ENCODE assay signal across 13 cellular contexts in the genomic region with DNA sequence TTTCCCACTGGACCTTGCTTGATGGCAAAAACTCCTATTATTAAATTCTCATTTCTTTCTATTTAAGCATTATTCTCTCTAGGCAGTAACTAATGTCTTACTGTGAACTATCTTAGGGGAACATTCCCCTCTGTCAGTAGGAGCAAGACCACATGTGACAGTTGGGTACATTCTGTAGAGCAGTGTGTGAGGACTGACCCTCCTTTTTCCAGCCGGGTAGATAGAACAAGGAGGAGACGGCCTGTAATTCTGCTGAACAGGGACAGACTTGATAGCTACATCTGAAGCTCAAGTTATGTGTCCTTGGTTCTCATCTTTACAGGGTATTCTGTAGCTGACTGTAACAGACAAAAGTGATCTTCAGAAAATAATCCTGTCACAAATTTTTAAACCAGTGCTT. TPM values are rescaled to one million over a fixed set of nuclear protein-coding genes. Genes with fewer than 3 reads are reported as not detected.
DNase-seq lines count a peak whose midpoint lies in the region; ATAC-seq, FAIRE-seq and TF ChIP-seq lines count a peak whose summit lies in the region.
"Had no signal": no experiment of that assay in that cellular context is flagged by ENCODE, and none has a peak within 500 bp of the region (broad histone marks: within the 10 kb centered on the region; RNA-seq: fewer than 3 reads in every experiment).

No MANE protein-coding gene starts in this region.

- intact Hi-C loops in K562 (cut with micrococcal nuclease), result no loop called here

- peak overlapping the region; percentile 91 for H2AFZ ChIP-seq in K562 (ENCODE audit: low read depth, low read length)
- H2AFZ ChIP-seq in smooth muscle cell (ENCODE audit: low read depth), result no peak overlapping the region
- H2AFZ ChIP-seq: GM23248 had no signal

- no peak for TF ChIP-seq RAD21 in K562 (CRISPR knock-in tag; conservative IDR thresholded peaks at IDR 0.05 in 1 of 2, IDR thresholded peaks at IDR 0.05 in 1 of 2)
- TF ChIP-seq RAD21 in liver (IDR thresholded peaks at IDR 0.05), result no peak

- BruUV-seq in K562 (replicated peaks; lab: Mats Ljungman, UMichigan), result no TSS peak

- H3K27me3 ChIP-seq in K562 (ENCODE audit: control insufficient read depth in 2 of 2, insufficient read depth in 2 of 2, low read length in 2 of 2) (no peaks in the 10 kb centered on the region), liver (ENCODE audit: control insufficient read depth in 4 of 4, insufficient read depth in 4 of 4, low read length in 3 of 4) (no peaks in the 10 kb centered on the region), smooth muscle cell (ENCODE audit: low read depth) (no peaks in the 10 kb centered on the region)

- H3K9me3 ChIP-seq in HEK293 (ENCODE audit: control insufficient read depth, insufficient read depth, low read depth, low read length) (no peaks in the 10 kb centered on the region), K562 (replicated peaks; ENCODE audit: control insufficient read depth, insufficient read depth, low read depth, low read length) (no peaks in the 10 kb centered on the region), liver (ENCODE audit: control insufficient read depth in 4 of 4, low read length in 3 of 4) (no peaks in the 10 kb centered on the region), smooth muscle cell (replicated peaks; ENCODE audit: low read depth) (no peaks in the 10 kb centered on the region)

- no peak for TF ChIP-seq EP300 in K562 (IDR thresholded peaks at IDR 0.05; ENCODE audit: low read length)

- H3K27ac ChIP-seq in HEK293 (ENCODE audit: extremely low read depth, low read depth, low read length), result peak overlapping the region; percentile 62; the same call in 1 of the 2 replicates
- H3K27ac ChIP-seq in K562 (ENCODE audit: extremely low read depth, low read depth, low read length), result peak overlapping the region; percentile 54; the same call in 2 of the 3 replicates
- H3K27ac ChIP-seq in liver (ENCODE audit: low read depth in 1 of 2, low read length in 2 of 2), result peak overlapping the region; percentile 46 to 47
- peak overlapping the region; percentile 96 for H3K27ac ChIP-seq in smooth muscle cell (ENCODE audit: low read depth)

- H3K79me2 ChIP-seq in K562 (ENCODE audit: control insufficient read depth, insufficient read depth, low read length) (peaks cover 11% of the 10 kb centered on the region; the same call in 1 of the 3 replicates), smooth muscle cell (ENCODE audit: low read depth) (peaks cover 1% of the 10 kb centered on the region)

- H3K9ac ChIP-seq in K562 (ENCODE audit: insufficient read depth in 1 of 2, low read depth in 2 of 2, low read length in 2 of 2) (peak overlapping the region in 1 of 2 experiments; percentile 42; a peak in 2 of 4 replicates), liver (ENCODE audit: low read depth in 1 of 2, low read length in 2 of 2) (no peak overlapping the region), smooth muscle cell (ENCODE audit: low read depth) (no peak overlapping the region)

- 18% methylated on average over 2 of the region's 2 CpGs for WGBS in K562 (ENCODE audit: insufficient coverage, low coverage, missing lambda C conversion rate)
- 69% methylated on average over 2 of the region's 2 CpGs for WGBS in liver
- 75% methylated on average over 2 of the region's 2 CpGs for WGBS in smooth muscle cell (ENCODE audit: low lambda C conversion rate)

- ATAC-seq in K562 (peak; percentile 59), GM19467 (IDR thresholded peaks at IDR 0.05; ENCODE audit: unreplicated experiment) (no peak), GM19455 (IDR thresholded peaks at IDR 0.05; ENCODE audit: unreplicated experiment) (no peak)

- H4K20me1 ChIP-seq in K562 (replicated peaks; ENCODE audit: control insufficient read depth, insufficient read depth, low read length) (no peaks in the 10 kb centered on the region), smooth muscle cell (ENCODE audit: low read depth) (no peaks in the 10 kb centered on the region)

- H3K4me2 ChIP-seq in K562 (ENCODE audit: insufficient read depth, low read length) (peak overlapping the region; percentile 62; the same call in 1 of the 2 replicates), smooth muscle cell (no peak overlapping the region)

- POLR2A ChIA-PET in HEK293 (lab: Yijun Ruan, JAX) (no interaction called here), K562 (lab: Yijun Ruan, JAX) (interaction anchor here (0.7 to 1.1 kb wide), 2 partner anchors 10 to 57 kb away, joined by 3 to 4 read pairs; no protein-coding TSS in a partner anchor)

- H3K9me1 ChIP-seq in K562 (ENCODE audit: control insufficient read depth, insufficient read depth, low read length), result no peaks in the 10 kb centered on the region

- H3K4me1 ChIP-seq in HEK293 (ENCODE audit: control insufficient read depth, insufficient read depth, low read length), result peaks cover 22% of the 10 kb centered on the region
- peaks cover 16 to 35% of the 10 kb centered on the region in 2 experiments for H3K4me1 ChIP-seq in K562 (replicated peaks in 1 of 2; ENCODE audit: control insufficient read depth in 2 of 2, insufficient read depth in 2 of 2, low read length in 2 of 2)
- peaks cover 21 to 76% (median 54%) of the 10 kb centered on the region in 4 donors for H3K4me1 ChIP-seq in liver (ENCODE audit: control insufficient read depth in 4 of 4, insufficient read depth in 4 of 4, low read length in 3 of 4)
- H3K4me1 ChIP-seq in smooth muscle cell (ENCODE audit: low read depth), result peaks cover 4% of the 10 kb centered on the region

- DNase-seq in K562 (ENCODE audit: extremely low read depth in 1 of 4, low spot score in 3 of 4), result no peak
- DNase-seq in smooth muscle cell (lab: John Stamatoyannopoulos, UW; ENCODE audit: unreplicated experiment), result no peak
- no peak for DNase-seq in activated CD4-positive, alpha-beta T cell treated with anti-CD3 and anti-CD28 coated beads for 1 hour
- DNase-seq in amygdala (lab: John Stamatoyannopoulos, UW), result no peak
- DNase-seq: activated CD4-positive, CD25-positive, alpha-beta regulatory T cell; CD4-positive, alpha-beta T cell; GM23248; NCI-H1436 treated with DMSO at 0.1 percent for 48 hours; NCI-H82 had no signal

- FAIRE-seq in K562 (lab: Jason Lieb, UNC), result no peak

- H3K4me3 ChIP-seq in HEK293 (ENCODE audit: low read depth, low read length) (no peak overlapping the region), K562 (no peak overlapping the region), liver (ENCODE audit: low read depth in 1 of 3, low read length in 3 of 3) (no peak overlapping the region), smooth muscle cell (no peak overlapping the region)
- H3K4me3 ChIP-seq: GM23248 had no signal

- TF ChIP-seq CTCF in HEK293 (tag by site-specific recombination; IDR thresholded peaks at IDR 0.05), result no peak
- no peak for TF ChIP-seq CTCF in K562 (IDR thresholded peaks at IDR 0.05 in 2 of 3, conservative IDR thresholded peaks at IDR 0.05 in 1 of 3; ENCODE audit: insufficient read depth in 2 of 3, low read depth in 1 of 3, low read length in 3 of 3)
- no peak for TF ChIP-seq CTCF in liver (IDR thresholded peaks at IDR 0.05; ENCODE audit: low read depth, low read length, missing input control)
- TF ChIP-seq CTCF in smooth muscle cell (IDR thresholded peaks at IDR 0.05; ENCODE audit: borderline replicate concordance, insufficient read depth, poor library complexity, severe bottlenecking), result no peak

- CTCF ChIA-PET in HEK293 (lab: Yijun Ruan, JAX), result interaction anchor here (1.0 kb wide), 1 partner anchor 39 kb away, joined by 5 read pairs; no protein-coding TSS in a partner anchor
- CTCF ChIA-PET in K562 (lab: Yijun Ruan, JAX; ENCODE audit: low intra/inter-chr PET ratio), result no interaction called here

- H3F3A ChIP-seq in smooth muscle cell (ENCODE audit: low read depth), result peaks cover 4% of the 10 kb centered on the region

- no peak for TF ChIP-seq POLR2A in K562 (conservative IDR thresholded peaks at IDR 0.05)

- in situ Hi-C loops in K562 (cut with MboI), result no loop called here

- H3K36me3 ChIP-seq in HEK293 (ENCODE audit: control insufficient read depth in 2 of 2, insufficient read depth in 1 of 2, low read length in 2 of 2) (no peaks in the 10 kb centered on the region), K562 (ENCODE audit: control insufficient read depth, insufficient read depth, low read length) (no peaks in the 10 kb centered on the region; the same call in 2 of the 3 replicates), liver (ENCODE audit: control insufficient read depth in 4 of 4, insufficient read depth in 3 of 4, low read depth in 1 of 4, low read length in 3 of 4) (no peaks in the 10 kb centered on the region), smooth muscle cell (ENCODE audit: low read depth) (no peaks in the 10 kb centered on the region)

TF ChIP-seq in HEK293, 187 proteins besides CTCF, POLR2A, EP300 and RAD21 (continues in another document):
- TF ChIP-seq ZNF677 (tag by site-specific recombination; IDR thresholded peaks at IDR 0.05) (no peak), ZNF324 (tag by site-specific recombination; IDR thresholded peaks at IDR 0.05) (no peak)

TF ChIP-seq in K562, 482 proteins besides CTCF, POLR2A, EP300 and RAD21 (continues in another document):
- TF ChIP-seq FIP1L1 (IDR thresholded peaks at IDR 0.05; ENCODE audit: low read depth, low read length, poor library complexity, severe bottlenecking), result no peak

TF ChIP-seq in liver, 16 proteins besides CTCF, POLR2A, EP300 and RAD21 (continues in another document):
- no peak for TF ChIP-seq FOXA1 (IDR thresholded peaks at IDR 0.05)
- TF ChIP-seq, protein P1, sequence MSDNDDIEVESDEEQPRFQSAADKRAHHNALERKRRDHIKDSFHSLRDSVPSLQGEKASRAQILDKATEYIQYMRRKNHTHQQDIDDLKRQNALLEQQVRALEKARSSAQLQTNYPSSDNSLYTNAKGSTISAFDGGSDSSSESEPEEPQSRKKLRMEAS (IDR thresholded peaks at IDR 0.05), result no peak

RNA-seq across cellular contexts. Expression of gene FNIP2, which starts 43.3 kb away (rescaled TPM):
- total RNA-seq in K562 (2011; cell fraction: chromatin; rRNA removed; ENCODE audit: low replicate concordance), result 19.6 and 35.6 TPM in 2 replicates
- total RNA-seq in K562 (2011; cell fraction: nucleolus; rRNA removed), result 6.0 and 7.4 TPM in 2 replicates
- 18.3 and 23.7 TPM in 2 replicates for total RNA-seq in K562 (2011; cell fraction: nucleoplasm; rRNA removed)
- 6.3 and 7.3 TPM in 2 replicates for total RNA-seq in K562 (2014; rRNA removed)
- total RNA-seq in K562 (2014; rRNA removed; fragmentation: Illumina TruSeq; extraction: Trizol), result 11.7 and 12.4 TPM in 2 replicates
- total RNA-seq in K562 (2015; rRNA removed; fragmentation: Illumina TruSeq; extraction: Trizol), result 14.5 and 15.5 TPM in 2 replicates
- 9.7 and 11.6 TPM in 2 replicates for total RNA-seq in K562 (2021)
- polyA plus RNA-seq in K562 (2011; rRNA removed), result 5.5 and 8.3 TPM in 2 replicates
- polyA plus RNA-seq in K562 (2011; cell fraction: cytosol; rRNA removed), result 2.4 and 3.9 TPM in 2 replicates
- polyA plus RNA-seq in K562 (2011; cell fraction: nucleus; rRNA removed), result 4.0 and 5.3 TPM in 2 replicates
- 6.9 and 9.7 TPM in 2 replicates for polyA plus RNA-seq in K562 (2012)
- polyA plus RNA-seq in K562 (2014; fragmentation: Illumina TruSeq; extraction: Trizol), result 7.9 and 8.7 TPM in 2 replicates
- 1 to 10 TPM; 1.7 to 2.8 TPM for polyA plus RNA-seq in K562 (2014; fragmentation: Nextera tagmentation; extraction: Ambion mirVana)
- 4.9 and 6.3 TPM in 2 replicates for polyA plus RNA-seq in K562 (2014; rRNA removed)
- polyA minus RNA-seq in K562 (2011; rRNA and poly(A)+ RNA removed), result 19.4 and 22.2 TPM in 2 replicates
- 6.7 and 9.5 TPM in 2 replicates for polyA minus RNA-seq in K562 (2011; cell fraction: cytosol; rRNA and poly(A)+ RNA removed)
- polyA minus RNA-seq in K562 (2011; cell fraction: nucleus; rRNA and poly(A)+ RNA removed), result 7.5 and 9.8 TPM in 2 replicates
- total RNA-seq in liver, result 10 to 100 TPM; 36.7 to 88.7 TPM
- 10 to 100 TPM in 1 of 2 donors, 1 to 10 TPM in 1; 8.8 to 10.3 TPM for polyA plus RNA-seq in liver
- total RNA-seq in smooth muscle cell, result 27.6 and 36.3 TPM in 2 replicates
- polyA plus RNA-seq in smooth muscle cell, result 10.4 and 11.2 TPM in 2 replicates
